ENCODE assay signal across 8 cellular contexts in genomic region chr1:113903496-113904291, GRCh38. TPM values are rescaled to one million over a fixed set of nuclear protein-coding genes. Genes with fewer than 3 reads are reported as not detected.
A peak's percentile ranks its signal among the peaks of the same experiment; 100 is the strongest.
DNase-seq lines count a peak whose midpoint lies in the region; ATAC-seq and TF ChIP-seq lines count a peak whose summit lies in the region.

No MANE protein-coding gene starts in this region.

- TF ChIP-seq CTCF in cardiac muscle cell (IDR thresholded peaks at IDR 0.05; ENCODE audit: low read depth, low read length): no peak
- no peak for TF ChIP-seq CTCF in WI38 (IDR thresholded peaks at IDR 0.05; ENCODE audit: low read depth, low read length)
- no peak for TF ChIP-seq CTCF in fibroblast of pulmonary artery (IDR thresholded peaks at IDR 0.05; ENCODE audit: low read length, missing control alignments)
- no peak for TF ChIP-seq CTCF in sigmoid colon (IDR thresholded peaks at IDR 0.05)

- no peak for TF ChIP-seq EP300 in sigmoid colon (IDR thresholded peaks at IDR 0.05)

- WGBS in sigmoid colon, 2 donors: 15 to 18% methylated on average over 7 of the region's 7 CpGs

- H3K27ac ChIP-seq in cardiac muscle cell (peak overlapping the region; percentile 58), sigmoid colon (peak overlapping the region; percentile 87 to 95 (median 92))

- DNase-seq in cardiac muscle cell (ENCODE audit: low read depth in 1 of 2, low spot score in 1 of 2): no peak
- DNase-seq in left ventricle myocardium superior: no peak
- no peak for DNase-seq in fibroblast of pulmonary artery (ENCODE audit: low read depth)
- no peak for DNase-seq in sigmoid colon
- no peak for DNase-seq in superior temporal gyrus (ENCODE audit: extremely low spot score)

- intact Hi-C loops in left ventricle myocardium superior (cut with micrococcal nuclease) (no loop called here), sigmoid colon (cut with DNase I) (loop anchor here (2.0 to 10.0 kb wide), 4 partner anchors 69 to 509 kb away; partner anchors contain the start of genes MAGI3, OLFML3 and RSBN1)

- no peaks in the 10 kb centered on the region for H3K9me3 ChIP-seq in cardiac muscle cell (ENCODE audit: low read depth)
- H3K9me3 ChIP-seq in sigmoid colon: no peaks in the 10 kb centered on the region

- no peaks in the 10 kb centered on the region for H3K27me3 ChIP-seq in cardiac muscle cell
- no peaks in the 10 kb centered on the region for H3K27me3 ChIP-seq in sigmoid colon

- H3K4me1 ChIP-seq in cardiac muscle cell (ENCODE audit: low read depth): peaks cover 3% of the 10 kb centered on the region
- H3K4me1 ChIP-seq in sigmoid colon: peaks cover 0 to 34% (median 21%) of the 10 kb centered on the region in 4 donors

- no peak for TF ChIP-seq POLR2A in sigmoid colon (IDR thresholded peaks at IDR 0.05)

- peak overlapping the region; percentile 49 for H3K4me3 ChIP-seq in cardiac muscle cell
- peak overlapping the region; percentile 94 for H3K4me3 ChIP-seq in WI38 (ENCODE audit: low read depth, low read length)
- H3K4me3 ChIP-seq in fibroblast of pulmonary artery (replicated peaks; ENCODE audit: low read depth, low read length): peak overlapping the region; percentile 92
- peak overlapping the region; percentile 57 to 81 (median 73) for H3K4me3 ChIP-seq in sigmoid colon

- ATAC-seq in left ventricle myocardium superior (no peak), GM21528 (IDR thresholded peaks at IDR 0.05; ENCODE audit: low FRiP score, unreplicated experiment) (no peak), HG03108 (IDR thresholded peaks at IDR 0.05; ENCODE audit: unreplicated experiment) (no peak)

- H3K36me3 ChIP-seq in cardiac muscle cell: peaks cover 8% of the 10 kb centered on the region
- peaks cover 0 to 44% (median 7%) of the 10 kb centered on the region in 4 donors for H3K36me3 ChIP-seq in sigmoid colon

RNA-seq across cellular contexts. Expression of gene AP4B1, which starts 0.9 kb away (rescaled TPM):
- total RNA-seq in cardiac muscle cell (8.8 and 18.8 TPM in 2 replicates), left ventricle myocardium superior (15.4 TPM), sigmoid colon (10 to 100 TPM in 2 of 4 donors, 1 to 10 TPM in 2; 6.2 to 15.5 (median 10.8) TPM)
- polyA plus RNA-seq in cardiac muscle cell (18.3 and 22.5 TPM in 2 replicates), sigmoid colon (10 to 100 TPM in 1 of 3 donors, 1 to 10 TPM in 2; 4.8 to 21.3 (median 7.9) TPM)

RNA-seq across cellular contexts. Expression of gene DCLRE1B, which starts 1.4 kb away (rescaled TPM):
- total RNA-seq in cardiac muscle cell (5.6 and 6.3 TPM in 2 replicates), left ventricle myocardium superior (1.9 TPM), sigmoid colon (1 to 10 TPM; 4.3 to 4.9 (median 4.4) TPM)
- polyA plus RNA-seq in cardiac muscle cell (3.4 and 5.5 TPM in 2 replicates), sigmoid colon (1 to 10 TPM; 1.8 to 4.9 (median 2.4) TPM)

RNA-seq across cellular contexts. Expression of gene BCL2L15, which starts 16.3 kb away (rescaled TPM):
- 4.5 TPM in 1 of 2 replicates, not detected in the other for total RNA-seq in cardiac muscle cell
- 0.16 TPM in 1 of 2 replicates, not detected in the other for polyA plus RNA-seq in cardiac muscle cell
- not detected for total RNA-seq in left ventricle myocardium superior
- under 1 TPM; under 0.01 to 0.49 (median 0.34) TPM for total RNA-seq in sigmoid colon
- 10 to 100 TPM; 63.1 to 87.9 (median 85.8) TPM for polyA plus RNA-seq in sigmoid colon

RNA-seq across cellular contexts. Expression of gene HIPK1, which starts 25.4 kb away (rescaled TPM):
- total RNA-seq in cardiac muscle cell: 23.4 and 27.7 TPM in 2 replicates
- 14.1 and 19.3 TPM in 2 replicates for polyA plus RNA-seq in cardiac muscle cell
- 52.2 TPM for total RNA-seq in left ventricle myocardium superior
- total RNA-seq in sigmoid colon: 10 to 100 TPM; 47.2 to 57.1 (median 49.9) TPM
- polyA plus RNA-seq in sigmoid colon: 10 to 100 TPM; 13.8 to 16.9 (median 16.6) TPM

RNA-seq across cellular contexts. Expression of gene PTPN22, which starts 32.2 kb away (rescaled TPM):
- total RNA-seq in cardiac muscle cell: not detected in 2 replicates
- polyA plus RNA-seq in cardiac muscle cell: not detected in 2 replicates
- 0.40 TPM for total RNA-seq in left ventricle myocardium superior
- 1 to 10 TPM in 3 of 4 donors, under 1 TPM in 1; 0.71 to 2.4 (median 1.4) TPM for total RNA-seq in sigmoid colon
- polyA plus RNA-seq in sigmoid colon: 1 to 10 TPM; 1.8 to 4.4 (median 2.1) TPM
